Comparison of ENCODE assay signal across 10 cellular contexts in the genomic region with DNA sequence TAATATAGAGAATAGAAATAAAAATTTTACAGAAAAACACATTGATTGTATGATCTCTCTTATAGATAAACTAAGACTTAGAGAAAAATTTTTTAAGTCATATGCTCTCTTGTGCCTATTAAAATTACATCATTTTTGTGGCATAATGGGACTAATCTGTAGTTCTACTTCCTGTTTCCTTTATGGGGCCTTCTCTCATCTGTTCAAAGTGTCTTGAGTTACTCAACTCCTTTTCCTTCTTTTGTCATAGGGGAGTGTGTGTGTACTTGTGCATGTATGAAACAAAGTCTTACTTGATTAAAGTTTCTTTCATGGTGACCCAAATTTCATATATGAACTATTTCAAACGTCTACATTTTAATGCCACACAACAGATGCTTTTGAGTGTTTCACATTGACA.
"Had no signal": no experiment of that assay in that cellular context is flagged by ENCODE, and none has a peak within 500 bp of the region (broad histone marks: within the 10 kb centered on the region; RNA-seq: fewer than 3 reads in every experiment).

No MANE protein-coding gene starts in this region.

- H3K4me1 ChIP-seq: left ventricle myocardium inferior, parathyroid adenoma had no signal

- H3K27me3 ChIP-seq: brain microvascular endothelial cell had no signal

- DNase-seq: activated CD4-positive, alpha-beta T cell treated with anti-CD3 and anti-CD28 coated beads for 1 hour; activated CD4-positive, alpha-beta T cell treated with anti-CD3 and anti-CD28 coated beads, Interleukin-2, amount 50 U/mL, for 48 hours; activated gamma-delta T cell; activated naive CD8-positive, alpha-beta T cell treated with anti-CD3 and anti-CD28 coated beads for 36 hours; activated T-cell treated with anti-CD3 and anti-CD28 coated beads, Interleukin-2, amount 50 U/mL, for 4 hours; brain microvascular endothelial cell; effector memory CD4-positive, alpha-beta T cell; left ventricle myocardium inferior; stimulated activated CD4-positive, alpha-beta T cell treated with anti-CD3 and anti-CD28 coated beads, Interleukin-4, amount 100 ng/mL, for 24 hours had no signal

- ATAC-seq: activated T-cell treated with anti-CD3 and anti-CD28 coated beads, Interleukin-2, amount 50 U/mL, for 4 hours had no signal

- H3K36me3 ChIP-seq: brain microvascular endothelial cell, left ventricle myocardium inferior had no signal

- H3K4me3 ChIP-seq: left ventricle myocardium inferior had no signal

- H3K27ac ChIP-seq: brain microvascular endothelial cell, left ventricle myocardium inferior, parathyroid adenoma had no signal
